Comparison of ENCODE assay signal across 1 cellular context in the genomic region with DNA sequence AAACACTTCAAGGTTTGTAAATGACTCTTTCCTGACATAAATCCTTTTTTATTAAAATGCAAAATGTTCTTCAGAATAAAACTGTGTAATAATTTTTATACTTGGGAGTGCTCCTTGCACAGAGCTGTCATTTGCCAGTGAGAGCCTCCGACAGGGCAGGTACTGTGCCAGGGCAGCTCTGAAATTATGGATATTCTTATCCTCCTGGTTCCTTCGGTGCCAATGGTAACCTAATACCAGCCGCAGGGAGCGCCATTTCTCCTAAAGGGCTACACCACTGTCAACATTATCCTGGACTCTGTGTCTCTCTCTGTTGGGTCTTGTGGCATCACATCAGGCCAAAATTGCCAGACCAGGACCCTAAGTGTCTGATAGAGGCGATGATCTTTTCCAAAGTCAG.
TF ChIP-seq lines count a peak whose summit lies in the region.

No MANE protein-coding gene starts in this region.

TF ChIP-seq in HepG2, 621 proteins besides CTCF, POLR2A, EP300 and RAD21:
- TF ChIP-seq ZBTB34 (CRISPR knock-in tag; IDR thresholded peaks at IDR 0.05) (no peak), MYPOP (CRISPR knock-in tag; IDR thresholded peaks at IDR 0.05) (no peak), POLR2AphosphoS5 (IDR thresholded peaks at IDR 0.05; ENCODE audit: low read depth, low read length) (0 out of 2 replicates have a peak, but pooled peaks have one; percentile 21), SRSF9 (IDR thresholded peaks at IDR 0.05; ENCODE audit: borderline replicate concordance, insufficient read depth, low read depth, low read length, poor library complexity, severe bottlenecking) (no peak)
TF ChIP-seq in HepG2: peak in this region for 1.
